Comparison of ENCODE assay signal across 25 cellular contexts in genomic region chr2:96431319-96431718, GRCh38.
"Had no signal": no experiment of that assay in that cellular context is flagged by ENCODE, and none has a peak within 500 bp of the region (broad histone marks: within the 10 kb centered on the region; RNA-seq: fewer than 3 reads in every experiment).

No MANE protein-coding gene starts in this region.

- H3K9me3 ChIP-seq: adrenal gland, ascending aorta, colonic mucosa, gastroesophageal sphincter, tibial artery had no signal

- H3K4me1 Mint-ChIP-seq: activated B cell treated with CpG ODN at 0.5 μM for 24 hours, mesothelial cell of epicardium had no signal

- ATAC-seq: activated CD4-positive, alpha-beta T cell treated with anti-CD3 and anti-CD28 coated beads for 36 hours; activated T-cell treated with anti-CD3 and anti-CD28 coated beads, Interleukin-2, amount 50 U/mL, for 4 hours; gastroesophageal sphincter; left lung; naive thymus-derived CD8-positive, alpha-beta T cell; stimulated activated naive CD8-positive, alpha-beta T cell treated with anti-CD3 and anti-CD28 coated beads, Interleukin-15, Interleukin-2, amounts not matched to agents 100 U/mL and 50 U/mL, for 24 hours had no signal

- H3K36me3 Mint-ChIP-seq: mesothelial cell of epicardium had no signal

- H3K27ac ChIP-seq: adrenal gland, ascending aorta, colonic mucosa, esophagus squamous epithelium, gastroesophageal sphincter, left lung, parathyroid adenoma, spleen, tibial artery had no signal

- H3K9ac ChIP-seq: parathyroid adenoma had no signal

- H3K4me3 ChIP-seq: adrenal gland, ascending aorta, colonic mucosa, esophagus squamous epithelium, gastroesophageal sphincter, left lung, spleen, tibial artery had no signal

- H3K4me3 Mint-ChIP-seq: activated B cell treated with CpG ODN at 0.5 μM for 24 hours; activated CD4-positive, alpha-beta T cell treated with anti-CD3 and anti-CD28 coated beads for 36 hours; activated naive CD8-positive, alpha-beta T cell; activated T-cell treated with anti-CD3 and anti-CD28 coated beads, Interleukin-2, amount 50 U/mL, for 4 hours; mesothelial cell of epicardium; naive thymus-derived CD8-positive, alpha-beta T cell; T-helper 1 cell treated with Interleukin-12 subunit alpha and Interleukin-12 subunit beta and Interleukin-4 antibody, amounts not matched to agents 30 μg/mL and 1 μg/mL, for 36 hours had no signal

- H3K27me3 ChIP-seq: adrenal gland, ascending aorta, colonic mucosa, gastroesophageal sphincter, left lung had no signal

- H3K4me1 ChIP-seq: adrenal gland, colonic mucosa, left lung, spleen had no signal

- H3K27ac Mint-ChIP-seq: activated B cell treated with CpG ODN at 0.5 μM for 24 hours; activated CD4-positive, alpha-beta T cell treated with anti-CD3 and anti-CD28 coated beads for 36 hours; activated naive CD8-positive, alpha-beta T cell; activated T-helper 2 cell treated with anti-CD3 and anti-CD28 coated beads, Interferon-gamma antibody, Interleukin-2, Interleukin-4, amounts not matched to agents 10 μg/mL and 5 μg/mL and 100 μg/mL, durations not matched to agents 14 hours and 24 hours and 36 hours; mesothelial cell of epicardium; T-helper 1 cell treated with Interleukin-12 subunit alpha and Interleukin-12 subunit beta and Interleukin-4 antibody, amounts not matched to agents 30 μg/mL and 1 μg/mL, for 36 hours had no signal

- H3K36me3 ChIP-seq: adrenal gland, ascending aorta, colonic mucosa, esophagus squamous epithelium, gastroesophageal sphincter, left lung, spleen, tibial artery had no signal

- DNase-seq: activated B cell treated with CpG ODN at 0.5 μM for 24 hours; activated CD4-positive, alpha-beta T cell treated with anti-CD3 and anti-CD28 coated beads, Interleukin-2, amount 50 U/mL, for 48 hours; activated CD8-positive, alpha-beta memory T cell treated with anti-CD3 and anti-CD28 coated beads, Interleukin-2, amount 50 U/mL, for 48 hours; activated naive CD4-positive, alpha-beta T cell; activated T-cell treated with anti-CD3 and anti-CD28 coated beads, Interleukin-2, amount 50 U/mL, for 4 hours; colonic mucosa; esophagus squamous epithelium; kidney; left lung; mammary epithelial cell; naive thymus-derived CD8-positive, alpha-beta T cell; spleen; stimulated activated CD4-positive, alpha-beta T cell treated with anti-CD3 and anti-CD28 coated beads, Interleukin-4, amount 100 ng/mL, for 4 hours; stimulated activated naive CD8-positive, alpha-beta T cell treated with anti-CD3 and anti-CD28 coated beads, Interleukin-15, Interleukin-2, amounts not matched to agents 100 U/mL and 50 U/mL, for 24 hours; T1000; tibial artery had no signal
